ENCODE assay signal across 6 cellular contexts in genomic region chr19:6739884-6740588, GRCh38. TPM values are rescaled to one million over a fixed set of nuclear protein-coding genes. Genes with fewer than 3 reads are reported as not detected.
DNase-seq lines count a peak whose midpoint lies in the region; TF ChIP-seq lines count a peak whose summit lies in the region.

No MANE protein-coding gene starts in this region.

- no peak for TF ChIP-seq CTCF in chondrocyte (IDR thresholded peaks at IDR 0.05)
- TF ChIP-seq CTCF in osteoblast (IDR thresholded peaks at IDR 0.05; ENCODE audit: extremely low read depth, low read depth, low read length), result no peak

- peak overlapping the region; percentile 69 for H2AFZ ChIP-seq in osteoblast (ENCODE audit: low read length)

- peak overlapping the region; percentile 85 for H3K4me3 Mint-ChIP-seq in chondrocyte (ENCODE audit: unreplicated experiment)

- H3K27ac ChIP-seq in osteoblast (ENCODE audit: low read depth, low read length), result peak overlapping the region; percentile 17

- peak overlapping the region; percentile 57 for H3K27ac Mint-ChIP-seq in chondrocyte (ENCODE audit: unreplicated experiment)

- H3K36me3 Mint-ChIP-seq in chondrocyte (ENCODE audit: low read depth), result peaks cover 12% of the 10 kb centered on the region

- H3K4me2 ChIP-seq in osteoblast (ENCODE audit: insufficient read depth, low read length), result peak overlapping the region; percentile 78

- H4K20me1 ChIP-seq in osteoblast (ENCODE audit: insufficient read depth, low read length), result peaks cover 7% of the 10 kb centered on the region

- peaks cover 45% of the 10 kb centered on the region for H3K4me1 ChIP-seq in osteoblast (ENCODE audit: insufficient read depth, low read length)

- no peaks in the 10 kb centered on the region for H3K27me3 ChIP-seq in osteoblast (ENCODE audit: insufficient read depth, low read length)

- no peaks in the 10 kb centered on the region for H3K9me3 ChIP-seq in osteoblast (ENCODE audit: low read depth, low read length)

- H3K36me3 ChIP-seq in osteoblast (ENCODE audit: insufficient read depth, low read length), result peaks cover 5% of the 10 kb centered on the region

- peaks cover 34% of the 10 kb centered on the region for H3K79me2 ChIP-seq in osteoblast (ENCODE audit: insufficient read depth, low read length)

- no peaks in the 10 kb centered on the region for H3K27me3 Mint-ChIP-seq in chondrocyte (ENCODE audit: low read depth)

- H3K4me3 ChIP-seq in osteoblast (ENCODE audit: insufficient read depth, low read length), result peak overlapping the region; percentile 89

- H3K4me1 Mint-ChIP-seq in chondrocyte (ENCODE audit: low read depth), result peaks cover 76% of the 10 kb centered on the region

- no peaks in the 10 kb centered on the region for H3K9me3 Mint-ChIP-seq in chondrocyte (ENCODE audit: low read depth)

- DNase-seq in activated CD8-positive, alpha-beta memory T cell treated with anti-CD3 and anti-CD28 coated beads for 48 hours (ENCODE audit: low read depth in 2 of 3, low spot score in 2 of 3), result peak in 2 of 3 experiments; percentile 26 to 34
- no peak for DNase-seq in activated CD8-positive, alpha-beta memory T cell treated with anti-CD3 and anti-CD28 coated beads, Interleukin-2, amount 50 U/mL, for 4 hours
- DNase-seq in chondrocyte (ENCODE audit: low spot score) (no peak), osteoblast (ENCODE audit: insufficient read length, low spot score, missing footprints) (peak; percentile 90), NCI-H2171 (lab: John Stamatoyannopoulos, UW) (no peak), COLO668 (lab: John Stamatoyannopoulos, UW; ENCODE audit: unreplicated experiment) (no peak)

RNA-seq across cellular contexts. Expression of gene TRIP10, which starts 0.6 kb away (rescaled TPM):
- total RNA-seq in chondrocyte (81.6 to 107 TPM (median 103 TPM) in 3 replicates), osteoblast (32.4 and 36.2 TPM in 2 replicates)

RNA-seq across cellular contexts. Expression of gene GPR108, which starts 2.7 kb away (rescaled TPM):
- total RNA-seq in chondrocyte (38.4 to 42.4 TPM (median 39.8 TPM) in 3 replicates), osteoblast (42.3 and 52.2 TPM in 2 replicates)

RNA-seq across cellular contexts. Expression of gene C3, which starts 19.6 kb away (rescaled TPM):
- total RNA-seq in chondrocyte (0.77 TPM in 1 of 3 replicates, not detected in the others), osteoblast (5.0 and 14.1 TPM in 2 replicates)

RNA-seq across cellular contexts. Expression of gene SH2D3A, which starts 27.2 kb away (rescaled TPM):
- total RNA-seq in chondrocyte (0.41 to 0.52 TPM in 2 of 3 replicates, not detected in the other), osteoblast (not detected in 2 replicates)

RNA-seq across cellular contexts. Expression of gene VAV1, which starts 32.5 kb away (rescaled TPM):
- not detected in 3 replicates for total RNA-seq in chondrocyte
- total RNA-seq in osteoblast, result 0.36 TPM in 1 of 2 replicates, not detected in the other

Comparison
In these comparisons a context has a peak if more than half of its experiments do, and no peak if none do; other contexts are left out.
1. DNase-seq: peak in activated CD8-positive, alpha-beta memory T cell treated with anti-CD3 and anti-CD28 coated beads for 48 hours (2 of 3) and osteoblast (single experiment); none in activated CD8-positive, alpha-beta memory T cell treated with anti-CD3 and anti-CD28 coated beads, Interleukin-2, amount 50 U/mL, for 4 hours (single experiment), chondrocyte (single experiment), NCI-H2171 (single experiment) and COLO668 (single experiment).